In the genomic region with DNA sequence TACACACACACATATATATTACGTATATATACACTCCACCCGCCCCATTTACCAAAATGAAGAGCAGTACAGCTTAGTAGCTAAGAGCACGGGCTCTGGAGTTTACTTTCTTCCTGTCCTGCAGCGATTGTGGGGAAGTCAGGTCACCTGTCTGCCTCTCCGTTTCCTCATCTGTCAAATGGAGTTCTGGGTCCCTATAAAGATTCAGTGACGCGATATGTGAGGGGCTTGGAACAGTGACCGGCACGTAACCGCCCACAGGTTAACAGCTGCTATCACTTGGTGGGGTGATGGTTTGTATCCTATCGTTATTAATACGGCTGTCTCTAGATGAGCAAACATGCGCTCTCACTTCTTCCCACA, we compare ENCODE assay signal across 8 cellular contexts. TPM values are rescaled to one million over a fixed set of nuclear protein-coding genes. Genes with fewer than 3 reads are reported as not detected.
DNase-seq lines count a peak whose midpoint lies in the region; ATAC-seq lines count a peak whose summit lies in the region.

No MANE protein-coding gene starts in this region.

- peak; percentile 48 to 50 for ATAC-seq in activated CD4-positive, CD25-positive, alpha-beta regulatory T cell treated with anti-CD3 and anti-CD28 coated beads, Interleukin-2, amount 50 U/mL, for 24 hours
- peak; percentile 61 for ATAC-seq in HG02571 (IDR thresholded peaks at IDR 0.05; ENCODE audit: unreplicated experiment)
- ATAC-seq in left cardiac atrium: peak; percentile 40 to 49
- peak; percentile 56 for ATAC-seq in sciatic nerve

- DNase-seq in activated CD4-positive, CD25-positive, alpha-beta regulatory T cell (lab: John Stamatoyannopoulos, UW): no peak
- DNase-seq in NAMALWA (ENCODE audit: low spot score) (peak; percentile 75), left cardiac atrium (peak; percentile 31), sciatic nerve (ENCODE audit: low spot score) (no peak), H4 (ENCODE audit: low spot score) (no peak)
- DNase-seq in activated T-helper 9 cell treated with anti-CD3 and anti-CD28 coated beads, Interleukin-2, amount 50 U/mL, for 16 hours (ENCODE audit: low read depth): peak; percentile 1

- intact Hi-C loops in left cardiac atrium (cut with DNase I) (no loop called here), sciatic nerve (cut with DNase I) (no loop called here)

RNA-seq across cellular contexts. Expression of a gene that starts 0.5 kb away (rescaled TPM):
- total RNA-seq in left cardiac atrium: 10 to 100 TPM; 29.6 to 35.0 TPM
- total RNA-seq in sciatic nerve: 46.5 TPM
- total RNA-seq in H4 (2014; rRNA removed; shearing (Covaris generic)): 14.6 and 28.9 TPM in 2 replicates

RNA-seq across cellular contexts. Expression of a gene that starts 0.5 kb away (rescaled TPM):
- total RNA-seq in left cardiac atrium: 10 to 100 TPM; 34.0 to 35.3 TPM
- 41.3 TPM for total RNA-seq in sciatic nerve
- 56.8 and 61.2 TPM in 2 replicates for total RNA-seq in H4 (2014; rRNA removed; shearing (Covaris generic))

Comparison
In these comparisons a context has a peak if more than half of its experiments do, and no peak if none do; other contexts are left out.
1. DNase-seq: peak in NAMALWA (single experiment), activated T-helper 9 cell treated with anti-CD3 and anti-CD28 coated beads, Interleukin-2, amount 50 U/mL, for 16 hours (single experiment) and left cardiac atrium (single experiment); none in activated CD4-positive, CD25-positive, alpha-beta regulatory T cell (0 of 4), sciatic nerve (single experiment) and H4 (single experiment).
2. Peak in every context shown above with its lines, with median percentiles within 50 percentile points of each other: ATAC-seq.